ENCODE assay signal across 13 cellular contexts in genomic region chr3:45178131-45179023, GRCh38. TPM values are rescaled to one million over a fixed set of nuclear protein-coding genes. Genes with fewer than 3 reads are reported as not detected.
A peak's percentile ranks its signal among the peaks of the same experiment; 100 is the strongest.
DNase-seq lines count a peak whose midpoint lies in the region; ATAC-seq and TF ChIP-seq lines count a peak whose summit lies in the region.
"Had no signal": no experiment of that assay in that cellular context is flagged by ENCODE, and none has a peak within 500 bp of the region (broad histone marks: within the 10 kb centered on the region; RNA-seq: fewer than 3 reads in every experiment).

No MANE protein-coding gene starts in this region.

- no peak overlapping the region for H3K27ac Mint-ChIP-seq in activated naive CD8-positive, alpha-beta T cell treated with anti-CD3 and anti-CD28 coated beads, Interleukin-2, amount 50 U/mL, for 24 hours
- no peak overlapping the region for H3K27ac Mint-ChIP-seq in activated CD8-positive, alpha-beta T cell treated with anti-CD3 and anti-CD28 coated beads for 36 hours
- H3K27ac Mint-ChIP-seq: activated naive CD8-positive, alpha-beta T cell had no signal

- H3K36me3 ChIP-seq in stomach smooth muscle (ENCODE audit: control insufficient read depth in 2 of 2, insufficient read depth in 2 of 2, low read length in 2 of 2) = no peaks in the 10 kb centered on the region

- peak overlapping the region; percentile 64 for H3K27ac ChIP-seq in stomach smooth muscle (ENCODE audit: low read length)

- H3K4me3 ChIP-seq in stomach smooth muscle (ENCODE audit: low read length in 2 of 2) = no peak overlapping the region

- H3K9ac ChIP-seq in stomach smooth muscle (ENCODE audit: low read length in 2 of 2) = no peak overlapping the region

- H3K9me3 Mint-ChIP-seq in activated naive CD8-positive, alpha-beta T cell treated with anti-CD3 and anti-CD28 coated beads, Interleukin-2, amount 50 U/mL, for 24 hours = no peaks in the 10 kb centered on the region
- H3K9me3 Mint-ChIP-seq in activated CD8-positive, alpha-beta T cell treated with anti-CD3 and anti-CD28 coated beads for 36 hours = no peaks in the 10 kb centered on the region

- ATAC-seq in activated naive CD8-positive, alpha-beta T cell treated with anti-CD3 and anti-CD28 coated beads, Interleukin-2, amount 50 U/mL, for 24 hours = no peak
- no peak for ATAC-seq in activated CD8-positive, alpha-beta T cell treated with anti-CD3 and anti-CD28 coated beads for 36 hours
- no peak for ATAC-seq in HG02852 (IDR thresholded peaks at IDR 0.05; ENCODE audit: unreplicated experiment)

- DNase-seq in NCI-H2171 treated with DMSO at 0.1 percent for 48 hours (lab: John Stamatoyannopoulos, UW) (peak; percentile 27), NCI-H2171 (lab: John Stamatoyannopoulos, UW) (no peak), amniotic stem cell (lab: John Stamatoyannopoulos, UW) (peak; percentile 3), islet precursor cell (peak; percentile 65)
- DNase-seq in activated naive CD8-positive, alpha-beta T cell treated with anti-CD3 and anti-CD28 coated beads, Interleukin-2, amount 50 U/mL, for 24 hours = no peak
- no peak for DNase-seq in activated CD8-positive, alpha-beta T cell treated with anti-CD3 and anti-CD28 coated beads for 36 hours
- DNase-seq: 8988T, GF-D8, NCI-H1417 treated with DMSO at 0.1 percent for 48 hours, right cardiac atrium had no signal

- intact Hi-C loops in activated CD8-positive, alpha-beta T cell treated with anti-CD3 and anti-CD28 coated beads for 36 hours (cut with micrococcal nuclease) = no loop called here

- no peaks in the 10 kb centered on the region for H3K36me3 Mint-ChIP-seq in activated naive CD8-positive, alpha-beta T cell treated with anti-CD3 and anti-CD28 coated beads, Interleukin-2, amount 50 U/mL, for 24 hours (ENCODE audit: low read depth)
- H3K36me3 Mint-ChIP-seq in activated CD8-positive, alpha-beta T cell treated with anti-CD3 and anti-CD28 coated beads for 36 hours (ENCODE audit: low read depth) = no peaks in the 10 kb centered on the region
- H3K36me3 Mint-ChIP-seq: activated naive CD8-positive, alpha-beta T cell had no signal

- peaks cover 4% of the 10 kb centered on the region for H3K4me1 Mint-ChIP-seq in activated naive CD8-positive, alpha-beta T cell treated with anti-CD3 and anti-CD28 coated beads, Interleukin-2, amount 50 U/mL, for 24 hours
- peaks cover 4% of the 10 kb centered on the region for H3K4me1 Mint-ChIP-seq in activated CD8-positive, alpha-beta T cell treated with anti-CD3 and anti-CD28 coated beads for 36 hours (ENCODE audit: low read depth)

- H3K4me1 ChIP-seq in stomach smooth muscle (ENCODE audit: control insufficient read depth, insufficient read depth, low read length) = peaks cover 30% of the 10 kb centered on the region

- CTCF ChIA-PET in activated CD8-positive, alpha-beta T cell treated with anti-CD3 and anti-CD28 coated beads for 36 hours (lab: Charles Lee) = interaction anchor here (2.2 kb wide), 1 partner anchor 138 kb away, joined by 6 read pairs; no protein-coding TSS in a partner anchor

- POLR2A ChIA-PET in activated CD8-positive, alpha-beta T cell treated with anti-CD3 and anti-CD28 coated beads for 36 hours (lab: Charles Lee) = no interaction called here

- H3K27me3 ChIP-seq in stomach smooth muscle (ENCODE audit: control insufficient read depth in 1 of 2, insufficient read depth in 2 of 2, low read length in 2 of 2) = no peaks in the 10 kb centered on the region

- TF ChIP-seq CTCF in activated CD8-positive, alpha-beta T cell treated with anti-CD3 and anti-CD28 coated beads for 36 hours (IDR thresholded peaks at IDR 0.05) = no peak

- H3K4me3 Mint-ChIP-seq in activated naive CD8-positive, alpha-beta T cell treated with anti-CD3 and anti-CD28 coated beads, Interleukin-2, amount 50 U/mL, for 24 hours = no peak overlapping the region
- no peak overlapping the region for H3K4me3 Mint-ChIP-seq in activated CD8-positive, alpha-beta T cell treated with anti-CD3 and anti-CD28 coated beads for 36 hours
- H3K4me3 Mint-ChIP-seq: activated naive CD8-positive, alpha-beta T cell had no signal

- no peaks in the 10 kb centered on the region for H3K9me3 ChIP-seq in stomach smooth muscle (ENCODE audit: control insufficient read depth in 2 of 2, low read length in 2 of 2)

- H3K27me3 Mint-ChIP-seq in activated naive CD8-positive, alpha-beta T cell treated with anti-CD3 and anti-CD28 coated beads, Interleukin-2, amount 50 U/mL, for 24 hours = no peaks in the 10 kb centered on the region
- H3K27me3 Mint-ChIP-seq in activated CD8-positive, alpha-beta T cell treated with anti-CD3 and anti-CD28 coated beads for 36 hours = peaks cover 1% of the 10 kb centered on the region

RNA-seq across cellular contexts. Expression of gene CDCP1, which starts 32.2 kb away (rescaled TPM):
- total RNA-seq in activated CD8-positive, alpha-beta T cell treated with anti-CD3 and anti-CD28 coated beads for 36 hours = under 1 TPM; 0.32 to 0.36 TPM

RNA-seq across cellular contexts. Expression of gene TMEM158, which starts 47.7 kb away (rescaled TPM):
- total RNA-seq in activated CD8-positive, alpha-beta T cell treated with anti-CD3 and anti-CD28 coated beads for 36 hours = not detected

Comparison
In these comparisons a context has a peak if more than half of its experiments do, and no peak if none do; other contexts are left out.
1. DNase-seq: peak in NCI-H2171 treated with DMSO at 0.1 percent for 48 hours (single experiment), amniotic stem cell (single experiment) and islet precursor cell (single experiment); none in NCI-H2171 (single experiment), activated naive CD8-positive, alpha-beta T cell treated with anti-CD3 and anti-CD28 coated beads, Interleukin-2, amount 50 U/mL, for 24 hours (single experiment) and activated CD8-positive, alpha-beta T cell treated with anti-CD3 and anti-CD28 coated beads for 36 hours (single experiment).